ENCODE assay signal across 14 cellular contexts in genomic region chr5:154309361-154309725, GRCh38.
A peak's percentile ranks its signal among the peaks of the same experiment; 100 is the strongest.
DNase-seq lines count a peak whose midpoint lies in the region; ATAC-seq and TF ChIP-seq lines count a peak whose summit lies in the region.
"Had no signal": no experiment of that assay in that cellular context is flagged by ENCODE, and none has a peak within 500 bp of the region (broad histone marks: within the 10 kb centered on the region; RNA-seq: fewer than 3 reads in every experiment).

No MANE protein-coding gene starts in this region.

- no peaks in the 10 kb centered on the region for H3K9me2 ChIP-seq in PC-3 (replicated peaks; ENCODE audit: low read length)

- CTCF ChIA-PET in PC-3 (lab: Charles Lee): no interaction called here

- intact Hi-C loops in PC-3 (cut with micrococcal nuclease) (no loop called here), aorta (cut with DNase I) (loop anchor here in 1 of 2 donors (5.0 kb wide), 1 partner anchor 63 kb away; no protein-coding TSS in a partner anchor)

- H3K27ac ChIP-seq in PC-3 (ENCODE audit: low read length): peak overlapping the region; percentile 64
- H3K27ac ChIP-seq in substantia nigra (ENCODE audit: low read depth, low read length, poor library complexity, severe bottlenecking): no peak overlapping the region
- H3K27ac ChIP-seq in aorta (ENCODE audit: low read depth in 1 of 2, low read length in 2 of 2): no peak overlapping the region
- H3K27ac ChIP-seq: SJCRH30, skin epidermis had no signal

- no peak for ATAC-seq in PC-3
- no peak for ATAC-seq in aorta (ENCODE audit: low FRiP score)
- ATAC-seq in GM21529 (IDR thresholded peaks at IDR 0.05; ENCODE audit: unreplicated experiment): no peak

- H2AFZ ChIP-seq in PC-3 (ENCODE audit: low read length): no peak overlapping the region

- BruUV-seq in PC-3 (replicated peaks; lab: Mats Ljungman, UMichigan): no TSS peak

- H3K36me3 ChIP-seq in PC-3 (ENCODE audit: low read depth, low read length): peaks cover 5% of the 10 kb centered on the region
- H3K36me3 ChIP-seq in aorta (ENCODE audit: control insufficient read depth in 1 of 2, insufficient read depth in 2 of 2, low read length in 1 of 2): no peaks in the 10 kb centered on the region

- no peaks in the 10 kb centered on the region for H3K27me3 ChIP-seq in PC-3 (ENCODE audit: low read length)
- H3K27me3 ChIP-seq in aorta (ENCODE audit: control insufficient read depth in 1 of 2, insufficient read depth in 2 of 2, low read length in 1 of 2): no peaks in the 10 kb centered on the region
- H3K27me3 ChIP-seq: SJCRH30 had no signal

- H3K9me3 ChIP-seq in PC-3 (ENCODE audit: low read length) (no peaks in the 10 kb centered on the region), aorta (ENCODE audit: control insufficient read depth, low read length) (no peaks in the 10 kb centered on the region)

- POLR2A ChIA-PET in PC-3 (lab: Charles Lee; ENCODE audit: unreplicated experiment): no interaction called here

- no peak for TF ChIP-seq CTCF in PC-3 (conservative IDR thresholded peaks at IDR 0.05; ENCODE audit: low read depth, low read length)
- TF ChIP-seq CTCF in choroid plexus epithelial cell (conservative IDR thresholded peaks at IDR 0.05; ENCODE audit: low read depth, low read length): no peak

- no peak overlapping the region for H3K9ac ChIP-seq in PC-3 (ENCODE audit: low read length)

- peaks cover 8% of the 10 kb centered on the region for H3F3A ChIP-seq in PC-3 (ENCODE audit: low read length, unreplicated experiment)

- no peaks in the 10 kb centered on the region for H4K20me1 ChIP-seq in PC-3 (ENCODE audit: low read length)

- H3K4me1 ChIP-seq in PC-3 (ENCODE audit: insufficient read depth, low read length) (peaks cover 36% of the 10 kb centered on the region), aorta (ENCODE audit: control insufficient read depth in 1 of 2, insufficient read depth in 2 of 2, low read length in 2 of 2) (no peaks in the 10 kb centered on the region)

- peak overlapping the region; percentile 37; the same call in 1 of the 2 replicates for H3K4me2 ChIP-seq in PC-3 (ENCODE audit: low read length)

- peak; percentile 72 for DNase-seq in Daoy (ENCODE audit: low read depth)
- no peak for DNase-seq in PC-3
- peak; percentile 65 for DNase-seq in choroid plexus epithelial cell (ENCODE audit: low read depth)
- peak; percentile 55 for DNase-seq in non-pigmented ciliary epithelial cell (ENCODE audit: low read depth)
- no peak for DNase-seq in substantia nigra (lab: John Stamatoyannopoulos, UW)
- DNase-seq in aorta: no peak
- DNase-seq in iPS-NIHi11 (ENCODE audit: low spot score): no peak
- DNase-seq: activated CD4-positive, CD25-positive, alpha-beta regulatory T cell; Calu3; NCI-H1105; NCI-H526 treated with DMSO at 0.1 percent for 48 hours; SJCRH30 had no signal

- WGBS in aorta, 2 donors: 66 to 68% methylated on average over 2 of the region's 2 CpGs

- H3K4me3 ChIP-seq in PC-3 (ENCODE audit: low read length): no peak overlapping the region
- no peak overlapping the region for H3K4me3 ChIP-seq in choroid plexus epithelial cell (ENCODE audit: low read depth, low read length)
- no peak overlapping the region for H3K4me3 ChIP-seq in aorta (ENCODE audit: low read length in 2 of 2)
- H3K4me3 ChIP-seq: SJCRH30, skin epidermis had no signal

- peaks cover 23% of the 10 kb centered on the region for H3K79me2 ChIP-seq in PC-3 (ENCODE audit: low read length)

Comparison
In these comparisons a context has a peak if more than half of its experiments do, and no peak if none do; other contexts are left out.
1. DNase-seq: peak in Daoy (single experiment), choroid plexus epithelial cell (single experiment) and non-pigmented ciliary epithelial cell (single experiment); none in PC-3 (single experiment), substantia nigra (0 of 49), aorta (0 of 2) and iPS-NIHi11 (single experiment).